1 cellular context compared by ENCODE assay signal in genomic region chr19:47271949-47272348, GRCh38.
TF ChIP-seq lines count a peak whose summit lies in the region.

No MANE protein-coding gene starts in this region.

TF ChIP-seq in SK-N-SH treated with all-trans-retinoic acid at 6 μM for 48 hours, 23 proteins besides CTCF, POLR2A, EP300 and RAD21 (continued from another document):
- TF ChIP-seq TSHZ2 (CRISPR knock-in tag; IDR thresholded peaks at IDR 0.05): no peak
